ENCODE assay signal across 1 cellular context in genomic region chr20:33399924-33400323, GRCh38.
TF ChIP-seq lines count a peak whose summit lies in the region.

No MANE protein-coding gene starts in this region.

TF ChIP-seq in GM12878, 131 proteins besides CTCF, POLR2A, EP300 and RAD21:
- TF ChIP-seq BCL3 (IDR thresholded peaks at IDR 0.05; ENCODE audit: borderline replicate concordance, insufficient read depth, low read depth, low read length, poor library complexity, severe bottlenecking) (no peak), CEBPB (IDR thresholded peaks at IDR 0.05; ENCODE audit: borderline replicate concordance in 1 of 2, low read depth in 2 of 2, low read length in 2 of 2) (no peak), CREM (IDR thresholded peaks at IDR 0.05; ENCODE audit: low read depth) (no peak), EGR1 (IDR thresholded peaks at IDR 0.05; ENCODE audit: borderline replicate concordance in 1 of 2, low read depth in 2 of 2, low read length in 2 of 2) (no peak), SIN3A (IDR thresholded peaks at IDR 0.05; ENCODE audit: low read depth, low read length) (no peak), HSF1 (IDR thresholded peaks at IDR 0.05; ENCODE audit: low read depth, low read length) (no peak), POLR2AphosphoS2 (IDR thresholded peaks at IDR 0.05; ENCODE audit: low read depth, low read length) (no peak), IRF5 (IDR thresholded peaks at IDR 0.05; ENCODE audit: borderline replicate concordance) (no peak), MLLT1 (IDR thresholded peaks at IDR 0.05) (no peak), ZBTB11 (CRISPR knock-in tag; IDR thresholded peaks at IDR 0.05) (no peak), CBFB (IDR thresholded peaks at IDR 0.05; ENCODE audit: low read depth) (no peak), RAD51 (IDR thresholded peaks at IDR 0.05) (no peak), CUX1 (IDR thresholded peaks at IDR 0.05; ENCODE audit: insufficient replicate concordance, low read depth, low read length) (no peak), SMAD1 (IDR thresholded peaks at IDR 0.05; ENCODE audit: low read depth, partially characterized antibody) (no peak), SMC3 (IDR thresholded peaks at IDR 0.05; ENCODE audit: borderline replicate concordance, low read length) (no peak), GATAD2B (conservative IDR thresholded peaks at IDR 0.05; ENCODE audit: low read depth) (no peak)
TF ChIP-seq in GM12878: peak in this region for 0.
